In the genomic region with DNA sequence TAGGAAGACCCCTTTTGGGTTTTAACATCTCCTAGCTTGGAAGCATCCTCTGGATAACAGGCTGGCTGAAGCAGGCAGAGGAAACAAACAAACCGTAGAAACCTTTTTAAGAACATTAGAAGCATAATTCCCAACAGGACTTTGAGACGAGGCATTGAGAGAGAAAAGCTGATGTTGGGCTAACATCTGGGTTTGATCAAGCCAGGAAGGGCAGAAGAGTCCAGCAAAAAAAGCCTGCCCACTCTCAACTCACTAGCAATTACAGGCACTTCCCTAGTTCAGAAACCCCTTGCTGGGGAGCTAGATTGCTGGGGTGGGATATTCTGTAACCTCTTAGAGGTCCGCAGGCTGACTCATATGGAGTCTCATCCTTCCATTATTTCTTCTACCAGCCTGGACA, we compare ENCODE assay signal across 20 cellular contexts.
DNase-seq lines count a peak whose midpoint lies in the region; ATAC-seq and TF ChIP-seq lines count a peak whose summit lies in the region.
"Had no signal": no experiment of that assay in that cellular context is flagged by ENCODE, and none has a peak within 500 bp of the region (broad histone marks: within the 10 kb centered on the region; RNA-seq: fewer than 3 reads in every experiment).

No MANE protein-coding gene starts in this region.

- POLR2A ChIA-PET in SK-N-SH (lab: Yijun Ruan, JAX) = no interaction called here

- TF ChIP-seq RAD21 in SK-N-SH (IDR thresholded peaks at IDR 0.05; ENCODE audit: low read length) = no peak

- H3K27me3 ChIP-seq in SK-N-SH (ENCODE audit: insufficient read depth) = no peaks in the 10 kb centered on the region

- no peak overlapping the region for H2AFZ ChIP-seq in SK-N-SH (ENCODE audit: low read depth)

- no peak for TF ChIP-seq EP300 in SK-N-SH (IDR thresholded peaks at IDR 0.05; ENCODE audit: borderline replicate concordance in 1 of 2, low read depth in 1 of 2, low read length in 1 of 2)

- no peak overlapping the region for H3K9ac ChIP-seq in SK-N-SH

- H3K79me2 ChIP-seq in SK-N-SH (ENCODE audit: insufficient read depth) = no peaks in the 10 kb centered on the region

- no peaks in the 10 kb centered on the region for H3F3A ChIP-seq in SK-N-SH (replicated peaks; ENCODE audit: insufficient read depth)

- H3K9me3 ChIP-seq in SK-N-SH = no peaks in the 10 kb centered on the region
- H3K9me3 ChIP-seq: A549, HAP-1 had no signal

- no peaks in the 10 kb centered on the region for H3K9me2 ChIP-seq in SK-N-SH

- no peaks in the 10 kb centered on the region for H4K20me1 ChIP-seq in SK-N-SH (ENCODE audit: insufficient read depth)

- CTCF ChIA-PET in SK-N-SH (lab: Yijun Ruan, JAX) = interaction anchor here (1.1 to 1.7 kb wide), 3 partner anchors 21 to 98 kb away, joined by 3 to 5 read pairs (median 3); no protein-coding TSS in a partner anchor

- no peak overlapping the region for H3K27ac ChIP-seq in SK-N-SH (ENCODE audit: low read depth in 2 of 2, low read length in 1 of 2)
- H3K27ac ChIP-seq: 22Rv1, A549 had no signal

- no peaks in the 10 kb centered on the region for H3K36me3 ChIP-seq in SK-N-SH (replicated peaks in 1 of 2; ENCODE audit: control insufficient read depth in 1 of 2, insufficient read depth in 2 of 2, low read length in 1 of 2)
- H3K36me3 ChIP-seq: HAP-1 had no signal

- DNase-seq in AG20443 (ENCODE audit: low spot score) (peak; percentile 40), SK-N-SH (peak; percentile 52), dedifferentiated amniotic fluid mesenchymal stem cell (ENCODE audit: extremely low spot score) (peak; percentile 26), fibroblast of mammary gland (ENCODE audit: low read depth) (peak; percentile 30), DMS53 treated with DMSO at 0.1 percent for 48 hours (lab: John Stamatoyannopoulos, UW; ENCODE audit: unreplicated experiment) (no peak), A172 (ENCODE audit: low spot score) (no peak)
- DNase-seq in stimulated activated CD4-positive, alpha-beta T cell treated with anti-CD3 and anti-CD28 coated beads, Interleukin-1b, Interleukin-23, amount 100 ng/mL, for 48 hours = no peak
- DNase-seq: ACHN; C1 segment of cervical spinal cord; Calu3; CD4-positive, alpha-beta memory T cell; COR-L47; DMS53; DND-41; GOT3; HFFc6 had no signal

- H3K4me1 ChIP-seq in SK-N-SH (ENCODE audit: control insufficient read depth in 1 of 2, insufficient read depth in 2 of 2, low read depth in 1 of 2, low read length in 1 of 2) = peaks cover 0 to 2% of the 10 kb centered on the region in 2 experiments; a peak in 1 of 4 replicates
- H3K4me1 ChIP-seq: HAP-1 had no signal

- TF ChIP-seq CTCF in SK-N-SH (IDR thresholded peaks at IDR 0.05) (no peak), fibroblast of mammary gland (conservative IDR thresholded peaks at IDR 0.05; ENCODE audit: control insufficient read depth, insufficient read depth, low read depth, low read length) (no peak)

- no peak overlapping the region for H3K4me2 ChIP-seq in SK-N-SH

- H3K4me3 ChIP-seq in SK-N-SH (ENCODE audit: low read depth in 2 of 2, low read length in 1 of 2) (no peak overlapping the region), fibroblast of mammary gland (ENCODE audit: control insufficient read depth, low read depth, low read length) (no peak overlapping the region)
- H3K4me3 ChIP-seq: A549, HAP-1 had no signal

- WGBS in SK-N-SH (ENCODE audit: low lambda C conversion rate) = 43% methylated on average over 3 of the region's 3 CpGs

- no peak for ATAC-seq in HG03342 (IDR thresholded peaks at IDR 0.05; ENCODE audit: unreplicated experiment)
- ATAC-seq: A549 had no signal

TF ChIP-seq in SK-N-SH, 30 proteins besides CTCF, POLR2A, EP300 and RAD21:
- TF ChIP-seq MEF2A (IDR thresholded peaks at IDR 0.05; ENCODE audit: borderline replicate concordance, low read depth) = no peak
- TF ChIP-seq USF2 (IDR thresholded peaks at IDR 0.05; ENCODE audit: borderline replicate concordance, low read depth, low read length) = no peak
- TF ChIP-seq GABPA (IDR thresholded peaks at IDR 0.05; ENCODE audit: low read depth) = no peak
- no peak for TF ChIP-seq ELF1 (IDR thresholded peaks at IDR 0.05)
- no peak; the same call in 1 of the 2 replicates for TF ChIP-seq TCF12 (IDR thresholded peaks at IDR 0.05)
- TF ChIP-seq EZH2phosphoT487 (IDR thresholded peaks at IDR 0.05; ENCODE audit: borderline replicate concordance, low read depth) = no peak
- TF ChIP-seq GATA2 (CRISPR knock-in tag; IDR thresholded peaks at IDR 0.05) = no peak
- no peak for TF ChIP-seq RXRA (IDR thresholded peaks at IDR 0.05; ENCODE audit: borderline replicate concordance, low read depth)
- no peak for TF ChIP-seq FOXM1 (IDR thresholded peaks at IDR 0.05; ENCODE audit: low read depth)
- no peak for TF ChIP-seq ZBTB33 (IDR thresholded peaks at IDR 0.05; ENCODE audit: borderline replicate concordance, low read depth)
- TF ChIP-seq IRF3 (IDR thresholded peaks at IDR 0.05; ENCODE audit: low read depth, low read length) = no peak
- TF ChIP-seq JUND (IDR thresholded peaks at IDR 0.05) = no peak
- no peak for TF ChIP-seq SIN3A (IDR thresholded peaks at IDR 0.05; ENCODE audit: borderline replicate concordance, low read depth, low read length)
- TF ChIP-seq MXI1 (IDR thresholded peaks at IDR 0.05; ENCODE audit: low read depth, low read length) = no peak
- TF ChIP-seq, protein P1, sequence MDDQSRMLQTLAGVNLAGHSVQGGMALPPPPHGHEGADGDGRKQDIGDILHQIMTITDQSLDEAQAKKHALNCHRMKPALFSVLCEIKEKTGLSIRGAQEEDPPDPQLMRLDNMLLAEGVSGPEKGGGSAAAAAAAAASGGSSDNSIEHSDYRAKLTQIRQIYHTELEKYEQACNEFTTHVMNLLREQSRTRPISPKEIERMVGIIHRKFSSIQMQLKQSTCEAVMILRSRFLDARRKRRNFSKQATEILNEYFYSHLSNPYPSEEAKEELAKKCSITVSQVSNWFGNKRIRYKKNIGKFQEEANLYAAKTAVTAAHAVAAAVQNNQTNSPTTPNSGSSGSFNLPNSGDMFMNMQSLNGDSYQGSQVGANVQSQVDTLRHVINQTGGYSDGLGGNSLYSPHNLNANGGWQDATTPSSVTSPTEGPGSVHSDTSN (IDR thresholded peaks at IDR 0.05) = no peak
- no peak for TF ChIP-seq RFX5 (IDR thresholded peaks at IDR 0.05; ENCODE audit: low read length)
- TF ChIP-seq, protein P2, sequence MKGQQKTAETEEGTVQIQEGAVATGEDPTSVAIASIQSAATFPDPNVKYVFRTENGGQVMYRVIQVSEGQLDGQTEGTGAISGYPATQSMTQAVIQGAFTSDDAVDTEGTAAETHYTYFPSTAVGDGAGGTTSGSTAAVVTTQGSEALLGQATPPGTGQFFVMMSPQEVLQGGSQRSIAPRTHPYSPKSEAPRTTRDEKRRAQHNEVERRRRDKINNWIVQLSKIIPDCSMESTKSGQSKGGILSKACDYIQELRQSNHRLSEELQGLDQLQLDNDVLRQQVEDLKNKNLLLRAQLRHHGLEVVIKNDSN (IDR thresholded peaks at IDR 0.05; ENCODE audit: borderline replicate concordance, low read depth) = no peak
- no peak for TF ChIP-seq NFIC (IDR thresholded peaks at IDR 0.05; ENCODE audit: borderline replicate concordance)
- TF ChIP-seq POLR2AphosphoS5 (IDR thresholded peaks at IDR 0.05; ENCODE audit: low read depth, low read length) = no peak

Comparison
In these comparisons a context has a peak if more than half of its experiments do, and no peak if none do; other contexts are left out.
1. DNase-seq: peak in AG20443 (single experiment), SK-N-SH (single experiment), dedifferentiated amniotic fluid mesenchymal stem cell (single experiment) and fibroblast of mammary gland (single experiment); none in DMS53 treated with DMSO at 0.1 percent for 48 hours (single experiment), A172 (single experiment) and stimulated activated CD4-positive, alpha-beta T cell treated with anti-CD3 and anti-CD28 coated beads, Interleukin-1b, Interleukin-23, amount 100 ng/mL, for 48 hours (single experiment).